ENCODE assay signal across 16 cellular contexts in the genomic region with DNA sequence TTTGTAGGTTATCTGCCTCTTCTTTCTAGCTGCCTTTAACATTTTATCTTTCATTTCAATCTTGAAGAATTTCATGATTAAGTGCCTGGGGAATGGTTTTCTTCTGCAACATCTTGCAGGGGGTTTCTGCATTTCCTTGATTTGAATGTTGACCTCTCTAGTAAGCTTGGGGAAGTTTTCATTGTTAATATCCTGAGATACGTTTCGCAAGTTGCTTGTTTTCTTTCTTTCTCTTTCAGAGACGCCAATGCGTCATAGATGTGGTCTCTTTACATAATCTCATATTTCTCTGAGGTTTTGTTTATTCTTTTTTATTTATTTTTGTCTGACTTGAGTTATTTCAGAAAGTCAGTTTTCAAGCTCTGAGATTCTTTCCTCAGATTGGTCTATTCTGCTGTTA.
"Had no signal": no experiment of that assay in that cellular context is flagged by ENCODE, and none has a peak within 500 bp of the region (broad histone marks: within the 10 kb centered on the region; RNA-seq: fewer than 3 reads in every experiment).

No MANE protein-coding gene starts in this region.

- H3K27me3 ChIP-seq: stomach had no signal

- H3K4me3 ChIP-seq: lower lobe of right lung, skin epidermis, stomach, thoracic aorta had no signal

- H3K4me1 ChIP-seq: lower lobe of right lung, stomach had no signal

- H3K9me3 ChIP-seq: lower lobe of right lung, thoracic aorta had no signal

- DNase-seq: activated CD4-positive, alpha-beta memory T cell treated with anti-CD3 and anti-CD28 coated beads, Interleukin-2, amount 10 ng/mL, durations not matched to agents 7 days and 5 days; activated gamma-delta T cell; activated T-cell treated with anti-CD3 and anti-CD28 coated beads, Interleukin-2, amount 50 U/mL, for 48 hours; aorta; central memory CD4-positive, alpha-beta T cell; cortex of kidney; effector memory CD4-positive, alpha-beta T cell; hypothalamus; left cardiac atrium; lower lobe of right lung; naive B cell; retina; stomach had no signal

- H3K27ac ChIP-seq: epithelial cell of prostate, lower lobe of right lung, skin epidermis, stomach, thoracic aorta had no signal

- ATAC-seq: left cardiac atrium, lower lobe of right lung had no signal

- H3K36me3 ChIP-seq: lower lobe of right lung, stomach, thoracic aorta had no signal
